In genomic region chr11:59792507-59792906, GRCh38 we compare ENCODE assay signal across 33 cellular contexts. TPM values are rescaled to one million over a fixed set of nuclear protein-coding genes. Genes with fewer than 3 reads are reported as not detected.
"Had no signal": no experiment of that assay in that cellular context is flagged by ENCODE, and none has a peak within 500 bp of the region (broad histone marks: within the 10 kb centered on the region; RNA-seq: fewer than 3 reads in every experiment).

No MANE protein-coding gene starts in this region.

- DNase-seq: activated CD4-positive, alpha-beta memory T cell treated with anti-CD3 and anti-CD28 coated beads for 36 hours; activated CD4-positive, alpha-beta T cell treated with anti-CD3 and anti-CD28 coated beads, Interleukin-2, amount 10 ng/mL, durations not matched to agents 24 days and 14 days; activated CD4-positive, CD25-positive, alpha-beta regulatory T cell treated with anti-CD3 and anti-CD28 coated beads, Interleukin-2, amount 50 U/mL, for 72 hours; activated effector memory CD4-positive, alpha-beta T cell treated with anti-CD3 and anti-CD28 coated beads, Interleukin-2, amount 50 U/mL, for 16 hours; activated naive CD4-positive, alpha-beta T cell treated with anti-CD3 and anti-CD28 coated beads for 36 hours; activated naive CD8-positive, alpha-beta T cell treated with anti-CD3 and anti-CD28 coated beads for 36 hours; amniotic stem cell; caudate nucleus; esophagus squamous epithelium; foreskin melanocyte; heart right ventricle; mesendoderm; mucosa of descending colon; stimulated activated CD4-positive, alpha-beta T cell treated with anti-CD3 and anti-CD28 coated beads, Interleukin-12 subunit alpha, Interleukin-12 subunit beta, amount 100 ng/mL, for 4 hours; stimulated activated CD4-positive, alpha-beta T cell treated with anti-CD3 and anti-CD28 coated beads, Interleukin-4, amount 100 ng/mL, for 1 hour; stimulated activated naive CD8-positive, alpha-beta T cell treated with anti-CD3 and anti-CD28 coated beads, Interleukin-15, Interleukin-2, amounts not matched to agents 100 U/mL and 50 U/mL, for 24 hours; T-helper 17 cell; T1000; testis; transverse colon; uterus; WERI-Rb-1 had no signal

- H3K27me3 ChIP-seq: esophagus squamous epithelium, heart right ventricle, testis, transverse colon, uterus had no signal

- H3K4me1 ChIP-seq: testis, uterus had no signal

- H3K4me3 ChIP-seq: esophagus squamous epithelium, heart right ventricle, lung, mucosa of descending colon, skin epidermis, testis, transverse colon, uterus had no signal

- H3K4me3 Mint-ChIP-seq: activated CD4-positive, alpha-beta memory T cell treated with anti-CD3 and anti-CD28 coated beads for 36 hours; activated CD4-positive, alpha-beta T cell treated with anti-CD3 and anti-CD28 coated beads, Interleukin-2, amount 10 ng/mL, durations not matched to agents 24 days and 14 days; activated naive CD4-positive, alpha-beta T cell treated with anti-CD3 and anti-CD28 coated beads for 36 hours; activated naive CD8-positive, alpha-beta T cell treated with anti-CD3 and anti-CD28 coated beads for 36 hours; natural killer cell treated with Interleukin-12 subunit alpha and Interleukin-12 subunit beta and Interleukin-15 and Interleukin-18, amount 100 ng/mL, for 72 hours; T-helper 17 cell had no signal

- H3K27ac Mint-ChIP-seq: activated CD4-positive, alpha-beta memory T cell treated with anti-CD3 and anti-CD28 coated beads for 36 hours; activated CD4-positive, alpha-beta T cell treated with anti-CD3 and anti-CD28 coated beads, Interleukin-2, amount 10 ng/mL, durations not matched to agents 24 days and 14 days; activated naive CD4-positive, alpha-beta T cell treated with anti-CD3 and anti-CD28 coated beads for 36 hours; activated naive CD8-positive, alpha-beta T cell treated with anti-CD3 and anti-CD28 coated beads for 36 hours; natural killer cell treated with Interleukin-12 subunit alpha and Interleukin-12 subunit beta and Interleukin-15 and Interleukin-18, amount 100 ng/mL, for 72 hours; T-helper 17 cell had no signal

- H3K9me3 Mint-ChIP-seq: activated CD4-positive, alpha-beta memory T cell treated with anti-CD3 and anti-CD28 coated beads for 36 hours; activated CD4-positive, alpha-beta T cell treated with anti-CD3 and anti-CD28 coated beads, Interleukin-2, amount 10 ng/mL, durations not matched to agents 24 days and 14 days; activated naive CD4-positive, alpha-beta T cell treated with anti-CD3 and anti-CD28 coated beads for 36 hours; activated naive CD8-positive, alpha-beta T cell treated with anti-CD3 and anti-CD28 coated beads for 36 hours; natural killer cell treated with Interleukin-12 subunit alpha and Interleukin-12 subunit beta and Interleukin-15 and Interleukin-18, amount 100 ng/mL, for 72 hours had no signal

- H3K9me3 ChIP-seq: esophagus squamous epithelium, heart right ventricle, mucosa of descending colon, testis, transverse colon, uterus had no signal

- ATAC-seq: heart right ventricle; mucosa of descending colon; natural killer cell treated with Interleukin-12 subunit alpha and Interleukin-12 subunit beta and Interleukin-15 and Interleukin-18, amount 100 ng/mL, for 72 hours; sciatic nerve; stimulated activated naive CD8-positive, alpha-beta T cell treated with anti-CD3 and anti-CD28 coated beads, Interleukin-15, Interleukin-2, amounts not matched to agents 100 U/mL and 50 U/mL, for 24 hours; T-helper 17 cell had no signal

- H3K27ac ChIP-seq: epithelial cell of prostate, esophagus squamous epithelium, heart right ventricle, skin epidermis, testis, transverse colon, uterus, WERI-Rb-1 had no signal

- H3K4me1 Mint-ChIP-seq: activated naive CD8-positive, alpha-beta T cell treated with anti-CD3 and anti-CD28 coated beads for 36 hours had no signal

- H3K27me3 Mint-ChIP-seq: activated CD4-positive, alpha-beta memory T cell treated with anti-CD3 and anti-CD28 coated beads for 36 hours; activated CD4-positive, alpha-beta T cell treated with anti-CD3 and anti-CD28 coated beads, Interleukin-2, amount 10 ng/mL, durations not matched to agents 24 days and 14 days; activated naive CD8-positive, alpha-beta T cell treated with anti-CD3 and anti-CD28 coated beads for 36 hours; natural killer cell treated with Interleukin-12 subunit alpha and Interleukin-12 subunit beta and Interleukin-15 and Interleukin-18, amount 100 ng/mL, for 72 hours; T-helper 17 cell had no signal

RNA-seq across cellular contexts. Expression of gene CBLIF, which starts 52.8 kb away (rescaled TPM):
- total RNA-seq: activated CD4-positive, alpha-beta memory T cell treated with anti-CD3 and anti-CD28 coated beads for 36 hours; activated CD4-positive, alpha-beta T cell treated with anti-CD3 and anti-CD28 coated beads, Interleukin-2, amount 10 ng/mL, durations not matched to agents 24 days and 14 days; activated naive CD4-positive, alpha-beta T cell treated with anti-CD3 and anti-CD28 coated beads for 36 hours; activated naive CD8-positive, alpha-beta T cell treated with anti-CD3 and anti-CD28 coated beads for 36 hours; esophagus squamous epithelium; glomerular endothelial cell; heart right ventricle; kidney epithelial cell; lung; myocyte; natural killer cell treated with Interleukin-12 subunit alpha and Interleukin-12 subunit beta and Interleukin-15 and Interleukin-18, amount 100 ng/mL, for 72 hours; osteoblast; posterior vena cava; renal cortical epithelial cell; sciatic nerve; T-helper 17 cell; transverse colon; uterus had no signal
- polyA plus RNA-seq: heart right ventricle, lung had no signal
